ENCODE assay signal across 16 cellular contexts in the genomic region with DNA sequence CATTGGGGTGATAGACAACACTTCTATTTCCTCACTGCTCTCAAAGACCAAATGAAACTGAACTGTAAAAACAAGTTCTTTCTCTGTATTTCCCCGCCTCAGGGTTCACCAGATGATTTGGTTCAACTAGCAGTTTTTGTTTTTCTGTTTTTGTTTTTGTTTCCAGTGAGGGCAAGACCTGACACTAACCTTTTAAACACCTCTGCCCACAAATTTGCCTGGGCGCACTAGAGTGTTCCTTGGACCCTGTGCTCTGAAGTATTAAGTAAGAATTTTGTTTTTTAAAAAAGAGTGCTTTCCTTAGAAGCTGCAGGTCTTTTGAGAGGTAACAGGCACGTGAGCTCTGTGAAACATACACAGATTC.
"Had no signal": no experiment of that assay in that cellular context is flagged by ENCODE, and none has a peak within 500 bp of the region (broad histone marks: within the 10 kb centered on the region; RNA-seq: fewer than 3 reads in every experiment).

No MANE protein-coding gene starts in this region.

- DNase-seq: activated CD4-positive, alpha-beta T cell treated with anti-CD3 and anti-CD28 coated beads for 1 hour; effector CD8-positive, alpha-beta T cell; stimulated activated naive CD4-positive, alpha-beta T cell treated with Interleukin-2 at 50 U/mL for 16 hours had no signal

- H3K36me3 Mint-ChIP-seq: activated naive CD4-positive, alpha-beta T cell treated with anti-CD3 and anti-CD28 coated beads, Interleukin-2, amount 50 U/mL, for 24 hours had no signal

- H3K9me3 Mint-ChIP-seq: activated CD4-positive, alpha-beta memory T cell treated with anti-CD3 and anti-CD28 coated beads, Interleukin-2, amount 10 ng/mL, durations not matched to agents 7 days and 5 days; activated CD4-positive, alpha-beta T cell treated with anti-CD3 and anti-CD28 coated beads, Interleukin-2, amount 10 ng/mL, durations not matched to agents 7 days and 5 days; activated naive CD4-positive, alpha-beta T cell treated with anti-CD3 and anti-CD28 coated beads, Interleukin-2, amount 50 U/mL, for 24 hours; activated naive CD8-positive, alpha-beta T cell treated with anti-CD3 and anti-CD28 coated beads, Interleukin-2, amount 50 U/mL, for 24 hours; activated T-cell treated with anti-CD3 and anti-CD28 coated beads, Interleukin-2, amount 50 U/mL, for 24 hours; T-helper 1 cell treated with Interleukin-12 subunit alpha and Interleukin-12 subunit beta and Interleukin-4 antibody, amounts not matched to agents 30 μg/mL and 1 μg/mL, for 36 hours had no signal

- FAIRE-seq: bronchial epithelial cell, colon, endometrium had no signal

- H3K27me3 ChIP-seq: gastrocnemius medialis had no signal

- H3K4me3 Mint-ChIP-seq: activated CD4-positive, alpha-beta memory T cell treated with anti-CD3 and anti-CD28 coated beads, Interleukin-2, amount 10 ng/mL, durations not matched to agents 7 days and 5 days; nephron; WTC11 had no signal

- H3K9me3 ChIP-seq: gastrocnemius medialis, spleen had no signal

- H3K4me1 ChIP-seq: gastrocnemius medialis had no signal

- H3K4me1 Mint-ChIP-seq: nephron, WTC11 had no signal

- H3K27ac Mint-ChIP-seq: activated CD4-positive, alpha-beta memory T cell treated with anti-CD3 and anti-CD28 coated beads, Interleukin-2, amount 10 ng/mL, durations not matched to agents 7 days and 5 days; activated CD4-positive, alpha-beta T cell treated with anti-CD3 and anti-CD28 coated beads, Interleukin-2, amount 10 ng/mL, durations not matched to agents 7 days and 5 days; activated naive CD4-positive, alpha-beta T cell treated with anti-CD3 and anti-CD28 coated beads, Interleukin-2, amount 50 U/mL, for 24 hours; activated naive CD8-positive, alpha-beta T cell treated with anti-CD3 and anti-CD28 coated beads, Interleukin-2, amount 50 U/mL, for 24 hours; activated T-cell treated with anti-CD3 and anti-CD28 coated beads, Interleukin-2, amount 50 U/mL, for 24 hours; nephron; T-helper 1 cell treated with Interleukin-12 subunit alpha and Interleukin-12 subunit beta and Interleukin-4 antibody, amounts not matched to agents 30 μg/mL and 1 μg/mL, for 36 hours; WTC11 had no signal
